Comparison of ENCODE assay signal across 14 cellular contexts in the genomic region with DNA sequence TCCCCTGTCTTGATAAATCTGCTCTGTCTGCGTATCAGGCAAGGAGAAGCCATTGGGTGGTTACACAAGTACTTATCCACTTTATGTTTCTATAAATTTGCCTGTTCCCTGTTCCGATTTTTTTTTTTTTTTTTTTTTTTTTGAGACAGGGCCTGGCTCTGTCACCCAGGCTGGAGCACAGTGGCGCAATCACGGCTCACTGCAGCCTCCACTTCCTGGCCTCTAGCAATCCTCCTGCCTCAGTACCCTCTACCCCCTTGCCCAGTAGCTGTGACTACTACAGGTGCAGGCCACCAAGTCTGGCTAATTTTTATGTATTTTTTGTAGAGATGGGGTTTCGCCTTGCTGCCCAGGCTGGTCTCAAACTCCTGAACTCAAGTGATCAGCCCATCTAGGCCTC.
"Had no signal": no experiment of that assay in that cellular context is flagged by ENCODE, and none has a peak within 500 bp of the region (broad histone marks: within the 10 kb centered on the region; RNA-seq: fewer than 3 reads in every experiment).

No MANE protein-coding gene starts in this region.

- FAIRE-seq: islet of Langerhans had no signal

- H3K4me3 Mint-ChIP-seq: activated naive CD8-positive, alpha-beta T cell treated with anti-CD3 and anti-CD28 coated beads for 36 hours; memory B cell; nephron had no signal

- H3K36me3 ChIP-seq: left lung had no signal

- H3K27ac ChIP-seq: dorsolateral prefrontal cortex, esophagus muscularis mucosa, left lung had no signal

- H3K27ac Mint-ChIP-seq: activated naive CD8-positive, alpha-beta T cell treated with anti-CD3 and anti-CD28 coated beads for 36 hours; memory B cell had no signal

- H3K9me3 Mint-ChIP-seq: activated naive CD8-positive, alpha-beta T cell treated with anti-CD3 and anti-CD28 coated beads for 36 hours; memory B cell had no signal

- H3K27me3 Mint-ChIP-seq: activated naive CD8-positive, alpha-beta T cell treated with anti-CD3 and anti-CD28 coated beads for 36 hours; memory B cell had no signal

- ATAC-seq: activated CD4-positive, CD25-positive, alpha-beta regulatory T cell treated with anti-CD3 and anti-CD28 coated beads, Interleukin-2, amount 50 U/mL, for 24 hours; left lung; stimulated activated naive CD8-positive, alpha-beta T cell treated with anti-CD3 and anti-CD28 coated beads, Interleukin-15, Interleukin-2, amounts not matched to agents 100 U/mL and 50 U/mL, for 24 hours had no signal

- DNase-seq: activated CD4-positive, alpha-beta T cell treated with anti-CD3 and anti-CD28 coated beads, Interleukin-2, amount 50 U/mL, for 48 hours; activated gamma-delta T cell treated with Interleukin-2 at 50 U/mL for 16 hours; activated naive CD8-positive, alpha-beta T cell treated with anti-CD3 and anti-CD28 coated beads for 36 hours; activated T-cell treated with anti-CD3 and anti-CD28 coated beads, Interleukin-2, amount 50 U/mL, for 48 hours; dorsolateral prefrontal cortex; foreskin fibroblast; left lung; stimulated activated CD4-positive, alpha-beta T cell treated with anti-CD3 and anti-CD28 coated beads, Interleukin-2, amount 100 ng/mL, for 48 hours; stimulated activated naive CD8-positive, alpha-beta T cell treated with anti-CD3 and anti-CD28 coated beads, Interleukin-15, Interleukin-2, amounts not matched to agents 100 U/mL and 50 U/mL, for 24 hours had no signal

- H3K4me3 ChIP-seq: dorsolateral prefrontal cortex, esophagus muscularis mucosa, left lung had no signal

- H3K9me3 ChIP-seq: esophagus muscularis mucosa, left lung had no signal

- H3K27me3 ChIP-seq: dorsolateral prefrontal cortex, esophagus muscularis mucosa, left lung had no signal
